ENCODE assay signal across 12 cellular contexts in the genomic region with DNA sequence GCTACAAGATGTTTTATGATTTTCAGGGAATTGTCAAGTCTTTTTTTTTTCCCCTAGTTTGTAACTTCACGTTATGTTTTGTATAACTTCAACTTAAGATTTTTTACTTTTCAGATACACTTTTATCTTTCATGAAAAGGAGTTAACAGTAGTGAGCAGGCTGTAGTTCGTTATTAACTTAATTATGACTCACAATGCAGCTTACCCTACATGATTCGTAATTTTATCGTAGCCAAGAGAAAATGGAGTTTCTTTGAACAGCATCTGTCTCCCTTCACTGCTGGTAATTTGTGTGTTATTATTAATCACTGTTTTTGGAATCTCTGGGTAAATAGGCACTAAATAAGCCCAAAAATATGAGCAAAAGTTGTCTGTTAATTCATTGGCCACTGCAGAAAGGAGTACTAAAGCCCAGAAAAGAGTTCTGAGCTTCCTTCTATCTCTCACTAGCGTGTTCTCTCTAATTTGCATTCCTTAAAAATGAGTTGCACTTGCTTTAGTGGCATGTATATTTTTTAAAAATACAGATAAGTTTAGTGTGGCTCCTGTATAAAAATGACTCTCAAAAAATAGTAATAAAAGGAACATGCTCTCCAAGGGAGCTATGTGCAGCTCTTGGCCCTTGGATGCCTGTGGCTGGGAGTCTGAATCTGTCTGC.
"Had no signal": no experiment of that assay in that cellular context is flagged by ENCODE, and none has a peak within 500 bp of the region (broad histone marks: within the 10 kb centered on the region; RNA-seq: fewer than 3 reads in every experiment).

No MANE protein-coding gene starts in this region.

- H3K9me3 ChIP-seq: vagina had no signal

- H3K4me1 Mint-ChIP-seq: activated CD4-positive, alpha-beta T cell treated with anti-CD3 and anti-CD28 coated beads, Interleukin-2, amount 10 ng/mL, durations not matched to agents 7 days and 5 days had no signal

- H3K4me1 ChIP-seq: gastroesophageal sphincter, parathyroid adenoma, tibial nerve had no signal

- H3K4me3 ChIP-seq: gastroesophageal sphincter, hepatocyte, tibial nerve, vagina had no signal

- H3K27ac Mint-ChIP-seq: activated B cell treated with CpG ODN at 0.5 μM for 24 hours; activated CD4-positive, alpha-beta T cell treated with anti-CD3 and anti-CD28 coated beads, Interleukin-2, amount 10 ng/mL, durations not matched to agents 7 days and 5 days; activated naive CD4-positive, alpha-beta T cell treated with anti-CD3 and anti-CD28 coated beads for 36 hours; activated T-helper 17 cell treated with anti-CD3 and anti-CD28 coated beads, Interleukin-2, amount 50 U/mL, for 72 hours; stimulated activated memory B cell treated with anti-CD40 and anti-IgM and Interleukin-4, amounts not matched to agents 10 μg/mL and 1 μg/mL and 100 μg/mL, for 72 hours had no signal

- DNase-seq: activated B cell treated with CpG ODN at 0.5 μM for 24 hours; activated CD4-positive, alpha-beta T cell treated with anti-CD3 and anti-CD28 coated beads, Interleukin-2, amount 10 ng/mL, durations not matched to agents 7 days and 5 days; activated CD8-positive, alpha-beta memory T cell treated with anti-CD3 and anti-CD28 coated beads for 24 hours; activated naive CD4-positive, alpha-beta T cell treated with anti-CD3 and anti-CD28 coated beads for 36 hours; activated T-cell treated with anti-CD3 and anti-CD28 coated beads for 4 hours had no signal

- H3K27me3 Mint-ChIP-seq: activated B cell treated with CpG ODN at 0.5 μM for 24 hours; activated CD4-positive, alpha-beta T cell treated with anti-CD3 and anti-CD28 coated beads, Interleukin-2, amount 10 ng/mL, durations not matched to agents 7 days and 5 days; activated T-helper 17 cell treated with anti-CD3 and anti-CD28 coated beads, Interleukin-2, amount 50 U/mL, for 72 hours; stimulated activated memory B cell treated with anti-CD40 and anti-IgM and Interleukin-4, amounts not matched to agents 10 μg/mL and 1 μg/mL and 100 μg/mL, for 72 hours had no signal

- H3K9ac ChIP-seq: parathyroid adenoma had no signal

- ATAC-seq: activated T-helper 17 cell treated with anti-CD3 and anti-CD28 coated beads, Interleukin-2, amount 50 U/mL, for 72 hours; gastroesophageal sphincter; stimulated activated memory B cell treated with anti-CD40 and anti-IgM and Interleukin-4, amounts not matched to agents 10 μg/mL and 1 μg/mL and 100 μg/mL, for 72 hours had no signal

- H3K4me3 Mint-ChIP-seq: activated B cell treated with CpG ODN at 0.5 μM for 24 hours; activated CD4-positive, alpha-beta T cell treated with anti-CD3 and anti-CD28 coated beads, Interleukin-2, amount 10 ng/mL, durations not matched to agents 7 days and 5 days; activated naive CD4-positive, alpha-beta T cell treated with anti-CD3 and anti-CD28 coated beads for 36 hours; activated T-helper 17 cell treated with anti-CD3 and anti-CD28 coated beads, Interleukin-2, amount 50 U/mL, for 72 hours; stimulated activated memory B cell treated with anti-CD40 and anti-IgM and Interleukin-4, amounts not matched to agents 10 μg/mL and 1 μg/mL and 100 μg/mL, for 72 hours had no signal

- H3K27me3 ChIP-seq: gastroesophageal sphincter, hepatocyte, tibial nerve, vagina had no signal

- H3K36me3 ChIP-seq: gastroesophageal sphincter had no signal
